ENCODE assay signal across 13 cellular contexts in genomic region chr10:24440817-24441790, GRCh38.
A peak's percentile ranks its signal among the peaks of the same experiment; 100 is the strongest.
DNase-seq lines count a peak whose midpoint lies in the region; ATAC-seq and TF ChIP-seq lines count a peak whose summit lies in the region.
"Had no signal": no experiment of that assay in that cellular context is flagged by ENCODE, and none has a peak within 500 bp of the region (broad histone marks: within the 10 kb centered on the region; RNA-seq: fewer than 3 reads in every experiment).

No MANE protein-coding gene starts in this region.

- no peaks in the 10 kb centered on the region for H3K9me3 ChIP-seq in SJCRH30 (replicated peaks)
- no peaks in the 10 kb centered on the region for H3K9me3 ChIP-seq in thoracic aorta

- peaks cover 5% of the 10 kb centered on the region for H3K4me1 ChIP-seq in SJCRH30
- peaks cover 12 to 23% of the 10 kb centered on the region in 2 donors for H3K4me1 ChIP-seq in thoracic aorta (ENCODE audit: control insufficient read depth in 1 of 2, low read depth in 2 of 2)

- intact Hi-C loops in posterior cingulate gyrus (cut with DNase I), result no loop called here

- ATAC-seq in HG02852 (IDR thresholded peaks at IDR 0.05; ENCODE audit: unreplicated experiment) (peak; percentile 51), thoracic aorta (ENCODE audit: insufficient number of reproducible peaks, low FRiP score, low read depth) (peak; percentile 34), GM19455 (IDR thresholded peaks at IDR 0.05; ENCODE audit: unreplicated experiment) (no peak), GM21390 (IDR thresholded peaks at IDR 0.05; ENCODE audit: unreplicated experiment) (no peak)
- ATAC-seq: activated T-cell treated with anti-CD3 and anti-CD28 coated beads, Interleukin-2, amount 50 U/mL, for 4 hours; natural killer cell had no signal

- no peak overlapping the region for H3K27ac ChIP-seq in SJCRH30
- H3K27ac ChIP-seq in thoracic aorta, result peak overlapping the region; percentile 70 to 87

- H3K36me3 ChIP-seq in SJCRH30 (peaks cover 34% of the 10 kb centered on the region), thoracic aorta (no peaks in the 10 kb centered on the region)

- H3K4me3 ChIP-seq in SJCRH30 (no peak overlapping the region), thoracic aorta (no peak overlapping the region)

- DNase-seq in SJCRH30, result peak; percentile 41
- DNase-seq in glomerular visceral epithelial cell (ENCODE audit: extremely low spot score), result peak; percentile 74
- no peak for DNase-seq in thoracic aorta (ENCODE audit: low spot score)
- no peak for DNase-seq in posterior cingulate gyrus
- DNase-seq: activated CD4-positive, alpha-beta T cell treated with anti-CD3 and anti-CD28 coated beads for 4 hours; activated T-cell treated with anti-CD3 and anti-CD28 coated beads, Interleukin-2, amount 50 U/mL, for 4 hours; effector CD4-positive, alpha-beta T cell; MM.1S; natural killer cell; NCI-H2227 treated with DMSO at 0.1 percent for 48 hours had no signal

- no peak for TF ChIP-seq CTCF in thoracic aorta (IDR thresholded peaks at IDR 0.05)

- no peaks in the 10 kb centered on the region for H3K27me3 ChIP-seq in SJCRH30
- no peaks in the 10 kb centered on the region for H3K27me3 ChIP-seq in thoracic aorta (replicated peaks; ENCODE audit: insufficient read depth)

Comparison
In these comparisons a context has a peak if more than half of its experiments do, and no peak if none do; other contexts are left out.
1. ATAC-seq: peak in HG02852 (single experiment) and thoracic aorta (single experiment); none in GM19455 (single experiment) and GM21390 (single experiment).
2. DNase-seq: peak in SJCRH30 (2 of 2) and glomerular visceral epithelial cell (single experiment); none in thoracic aorta (single experiment) and posterior cingulate gyrus (0 of 10).